Comparison of ENCODE assay signal across 24 cellular contexts in the genomic region with DNA sequence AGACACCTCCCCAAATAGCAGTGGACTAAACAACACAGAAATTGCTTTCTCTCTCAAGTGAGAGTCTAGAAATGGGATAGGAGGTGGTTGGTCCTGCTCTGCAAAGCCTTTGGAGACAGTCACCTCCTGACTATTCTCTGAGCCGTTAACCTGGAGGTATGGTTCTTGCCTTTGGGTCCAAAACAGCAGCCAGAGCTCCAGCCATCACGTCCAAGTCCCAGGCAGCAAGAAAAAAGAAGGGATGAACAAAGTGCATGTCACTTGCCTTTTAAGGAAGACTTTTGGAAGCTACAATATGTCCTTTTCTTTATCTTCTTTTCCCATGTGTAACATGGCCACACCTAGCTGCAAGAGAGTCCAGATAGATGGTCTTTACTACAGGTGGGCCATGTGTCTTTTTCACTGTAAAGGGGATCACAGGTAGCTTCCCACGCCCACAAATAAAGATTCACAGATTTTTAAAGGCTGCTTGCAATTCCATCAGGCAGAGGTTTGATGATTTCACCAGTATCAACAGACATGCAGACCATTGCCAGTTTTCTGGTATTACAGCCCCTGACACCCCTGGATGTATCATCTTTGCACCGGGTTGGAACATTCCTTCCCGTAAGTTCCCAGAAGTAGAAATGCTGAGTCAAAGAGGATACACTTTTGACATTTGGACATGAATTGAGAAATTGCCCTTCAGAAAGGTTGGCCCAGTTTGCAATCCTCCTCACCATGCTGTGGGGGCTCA.
DNase-seq lines count a peak whose midpoint lies in the region; ATAC-seq and TF ChIP-seq lines count a peak whose summit lies in the region.
"Had no signal": no experiment of that assay in that cellular context is flagged by ENCODE, and none has a peak within 500 bp of the region (broad histone marks: within the 10 kb centered on the region; RNA-seq: fewer than 3 reads in every experiment).

No MANE protein-coding gene starts in this region.

- H3K27ac Mint-ChIP-seq in HFFc6 = peak overlapping the region; percentile 42
- H3K27ac Mint-ChIP-seq: activated CD8-positive, alpha-beta T cell treated with anti-CD3 and anti-CD28 coated beads for 36 hours; activated naive CD8-positive, alpha-beta T cell treated with anti-CD3 and anti-CD28 coated beads, Interleukin-2, amount 10 ng/mL, durations not matched to agents 7 days and 5 days; activated T-cell treated with anti-CD3 and anti-CD28 coated beads, Interleukin-2, amount 50 U/mL, for 72 hours; stimulated activated naive B cell treated with anti-CD40 and anti-IgM and Interleukin-4, amounts not matched to agents 10 μg/mL and 1 μg/mL and 100 μg/mL, for 72 hours had no signal

- H3K9me3 Mint-ChIP-seq in HFFc6 = peaks cover 9% of the 10 kb centered on the region
- H3K9me3 Mint-ChIP-seq: stimulated activated naive B cell treated with anti-CD40 and anti-IgM and Interleukin-4, amounts not matched to agents 10 μg/mL and 1 μg/mL and 100 μg/mL, for 72 hours had no signal

- H3K4me3 ChIP-seq in fibroblast of pulmonary artery (replicated peaks; ENCODE audit: low read depth, low read length) (no peak overlapping the region), skeletal muscle satellite cell (ENCODE audit: low read length) (no peak overlapping the region)
- H3K4me3 ChIP-seq: BLaER1, breast epithelium, dorsolateral prefrontal cortex, heart left ventricle, SJCRH30, thyroid gland had no signal

- TF ChIP-seq CTCF in HFFc6 (IDR thresholded peaks at IDR 0.05) (no peak), fibroblast of pulmonary artery (IDR thresholded peaks at IDR 0.05; ENCODE audit: low read length, missing control alignments) (no peak)

- no peak overlapping the region for H3K4me2 ChIP-seq in skeletal muscle satellite cell (ENCODE audit: low read length)

- no peak for DNase-seq in HFFc6
- peak; percentile 66 for DNase-seq in amniotic epithelial cell (ENCODE audit: low read depth)
- peak; percentile 64 for DNase-seq in fibroblast of pulmonary artery (ENCODE audit: low read depth)
- DNase-seq in mucosa of gallbladder (ENCODE audit: low spot score) = no peak
- DNase-seq in 8988T = no peak
- DNase-seq: activated CD8-positive, alpha-beta T cell treated with anti-CD3 and anti-CD28 coated beads for 36 hours; activated T-cell treated with anti-CD3 and anti-CD28 coated beads, Interleukin-2, amount 50 U/mL, for 72 hours; Calu3; erythroblast; GOT3; heart left ventricle; NCI-H82; nucleus accumbens; OCI-M1; SJCRH30; stimulated activated naive B cell treated with anti-CD40 and anti-IgM and Interleukin-4, amounts not matched to agents 10 μg/mL and 1 μg/mL and 100 μg/mL, for 72 hours; T-helper 2 cell; thyroid gland had no signal

- H3K36me3 Mint-ChIP-seq in HFFc6 (ENCODE audit: low read depth) = peaks cover 44% of the 10 kb centered on the region
- H3K36me3 Mint-ChIP-seq: activated naive CD8-positive, alpha-beta T cell treated with anti-CD3 and anti-CD28 coated beads, Interleukin-2, amount 10 ng/mL, durations not matched to agents 7 days and 5 days; stimulated activated naive B cell treated with anti-CD40 and anti-IgM and Interleukin-4, amounts not matched to agents 10 μg/mL and 1 μg/mL and 100 μg/mL, for 72 hours had no signal

- H3K27me3 ChIP-seq in skeletal muscle satellite cell (ENCODE audit: control insufficient read depth, insufficient read depth, low read length) = no peaks in the 10 kb centered on the region
- H3K27me3 ChIP-seq: BLaER1, heart left ventricle, SJCRH30, thyroid gland had no signal

- H3K9me3 ChIP-seq in skeletal muscle satellite cell (replicated peaks; ENCODE audit: low read length) = peaks cover 6% of the 10 kb centered on the region
- H3K9me3 ChIP-seq: thyroid gland had no signal

- peaks cover 35% of the 10 kb centered on the region for H3K4me1 Mint-ChIP-seq in HFFc6 (ENCODE audit: low read depth)
- H3K4me1 Mint-ChIP-seq: activated naive CD8-positive, alpha-beta T cell treated with anti-CD3 and anti-CD28 coated beads, Interleukin-2, amount 10 ng/mL, durations not matched to agents 7 days and 5 days had no signal

- no peak overlapping the region for H3K4me3 Mint-ChIP-seq in HFFc6
- H3K4me3 Mint-ChIP-seq: activated CD8-positive, alpha-beta T cell treated with anti-CD3 and anti-CD28 coated beads for 36 hours; activated naive CD8-positive, alpha-beta T cell treated with anti-CD3 and anti-CD28 coated beads, Interleukin-2, amount 10 ng/mL, durations not matched to agents 7 days and 5 days; activated T-cell treated with anti-CD3 and anti-CD28 coated beads, Interleukin-2, amount 50 U/mL, for 72 hours; stimulated activated naive B cell treated with anti-CD40 and anti-IgM and Interleukin-4, amounts not matched to agents 10 μg/mL and 1 μg/mL and 100 μg/mL, for 72 hours had no signal

- ATAC-seq in GM18858 (IDR thresholded peaks at IDR 0.05; ENCODE audit: unreplicated experiment) = no peak
- ATAC-seq: activated CD8-positive, alpha-beta T cell treated with anti-CD3 and anti-CD28 coated beads for 36 hours; activated T-cell treated with anti-CD3 and anti-CD28 coated beads, Interleukin-2, amount 50 U/mL, for 72 hours; heart left ventricle; stimulated activated naive B cell treated with anti-CD40 and anti-IgM and Interleukin-4, amounts not matched to agents 10 μg/mL and 1 μg/mL and 100 μg/mL, for 72 hours had no signal

- peaks cover 36% of the 10 kb centered on the region for H3K4me1 ChIP-seq in skeletal muscle satellite cell (ENCODE audit: control insufficient read depth, insufficient read depth, low read length)
- H3K4me1 ChIP-seq: breast epithelium, heart left ventricle, thyroid gland had no signal

- no peaks in the 10 kb centered on the region for H3K36me3 ChIP-seq in skeletal muscle satellite cell (ENCODE audit: insufficient read depth, low read length)
- H3K36me3 ChIP-seq: BLaER1, breast epithelium, heart left ventricle, SJCRH30, thyroid gland had no signal

- H3K27me3 Mint-ChIP-seq in HFFc6 (ENCODE audit: insufficient read depth) = peaks cover 2% of the 10 kb centered on the region; the same call in 1 of the 2 replicates
- H3K27me3 Mint-ChIP-seq: activated CD8-positive, alpha-beta T cell treated with anti-CD3 and anti-CD28 coated beads for 36 hours had no signal

- peak overlapping the region; percentile 44 for H3K9ac ChIP-seq in skeletal muscle satellite cell (ENCODE audit: low read depth, low read length)
- H3K9ac ChIP-seq: BLaER1 had no signal

Comparison
In these comparisons a context has a peak if more than half of its experiments do, and no peak if none do; other contexts are left out.
1. DNase-seq: peak in amniotic epithelial cell (single experiment) and fibroblast of pulmonary artery (single experiment); none in HFFc6 (single experiment), mucosa of gallbladder (single experiment) and 8988T (single experiment).